ENCODE assay signal across 8 cellular contexts in the genomic region with DNA sequence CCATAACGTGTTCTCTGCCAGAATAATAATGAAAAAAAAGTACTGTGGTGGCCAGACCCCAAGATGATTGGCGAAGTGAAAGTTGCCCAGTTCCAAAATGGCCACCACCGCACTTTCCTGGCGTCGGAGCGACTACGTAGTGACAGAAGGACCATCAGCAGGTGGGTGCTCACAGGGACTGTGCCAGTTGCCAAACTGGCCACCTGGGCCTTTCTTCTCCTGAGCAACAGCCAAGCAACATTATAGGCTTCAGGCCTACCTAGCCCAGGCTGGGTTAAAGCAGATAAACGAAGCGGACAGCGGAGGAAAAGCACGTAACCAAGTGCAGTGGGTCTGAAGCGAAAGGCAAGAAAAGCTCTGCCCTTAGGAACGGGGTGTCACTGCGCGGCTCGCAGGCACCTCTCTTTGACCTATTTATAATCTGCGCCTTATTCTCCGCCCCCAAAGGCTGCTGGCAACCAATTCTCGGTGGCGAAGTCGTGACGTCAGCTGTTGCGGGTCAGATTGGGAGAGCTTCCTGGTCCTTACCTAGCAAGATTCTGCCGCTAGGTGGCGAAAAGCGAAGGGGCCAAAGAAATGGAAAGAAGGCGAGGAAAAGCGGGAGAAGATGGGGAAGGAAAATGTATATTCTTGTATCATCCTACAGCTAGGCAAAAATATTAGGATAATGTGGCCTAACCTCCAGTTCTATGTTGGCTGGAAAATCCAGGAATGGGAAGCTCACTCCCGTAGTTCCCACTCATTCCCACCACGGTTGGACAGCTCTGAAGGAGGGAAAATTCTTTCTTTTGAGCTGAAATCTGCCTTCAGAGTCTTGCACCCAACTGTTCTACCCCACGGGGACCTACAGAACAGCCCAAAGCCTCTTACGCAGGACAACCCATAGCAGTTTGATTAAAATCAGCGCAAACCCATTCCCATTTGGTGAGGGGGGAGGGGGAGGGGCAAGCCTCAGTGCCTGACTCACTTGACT. TPM values are rescaled to one million over a fixed set of nuclear protein-coding genes. Genes with fewer than 3 reads are reported as not detected.
DNase-seq lines count a peak whose midpoint lies in the region; ATAC-seq, FAIRE-seq and TF ChIP-seq lines count a peak whose summit lies in the region.

No MANE protein-coding gene starts in this region.

- H3K9me3 Mint-ChIP-seq in activated naive CD8-positive, alpha-beta T cell treated with anti-CD3 and anti-CD28 coated beads for 36 hours: no peaks in the 10 kb centered on the region

- H3K9me3 ChIP-seq in pancreas (no peaks in the 10 kb centered on the region), tibial nerve (no peaks in the 10 kb centered on the region)

- H3K27ac Mint-ChIP-seq in activated naive CD8-positive, alpha-beta T cell treated with anti-CD3 and anti-CD28 coated beads for 36 hours: peak overlapping the region; percentile 99

- TF ChIP-seq POLR2A in GM10847 (IDR thresholded peaks at IDR 0.05; ENCODE audit: extremely low read depth, insufficient read length) (peak; percentile 48), tibial nerve (IDR thresholded peaks at IDR 0.05) (peak in 1 of 2 donors; percentile 82)

- H3K36me3 Mint-ChIP-seq in activated naive CD8-positive, alpha-beta T cell treated with anti-CD3 and anti-CD28 coated beads for 36 hours: no peaks in the 10 kb centered on the region

- peak overlapping the region; percentile 96 for H3K4me3 Mint-ChIP-seq in activated naive CD8-positive, alpha-beta T cell treated with anti-CD3 and anti-CD28 coated beads for 36 hours

- H3K36me3 ChIP-seq in pancreas (no peaks in the 10 kb centered on the region), tibial nerve (no peaks in the 10 kb centered on the region)

- H3K4me1 ChIP-seq in pancreas: peaks cover 0 to 4% (median 0%) of the 10 kb centered on the region in 3 donors
- peaks cover 0 to 11% (median 3%) of the 10 kb centered on the region in 4 donors for H3K4me1 ChIP-seq in tibial nerve

- peak; percentile 95 for DNase-seq in NCI-H1092 (lab: John Stamatoyannopoulos, UW)
- DNase-seq in activated naive CD8-positive, alpha-beta T cell treated with anti-CD3 and anti-CD28 coated beads for 36 hours: peak; percentile 96
- peak; percentile 98 for DNase-seq in Right ventricle myocardium inferior (ENCODE audit: missing footprints)
- peak; percentile 96 to 99 (median 98) for DNase-seq in pancreas
- peak; percentile 98 to 100 for DNase-seq in tibial nerve (ENCODE audit: low spot score in 2 of 2)

- peak in 1 of 2 donors; percentile 94 for TF ChIP-seq EP300 in tibial nerve (IDR thresholded peaks at IDR 0.05)

- peaks cover 3% of the 10 kb centered on the region for H3K4me1 Mint-ChIP-seq in activated naive CD8-positive, alpha-beta T cell treated with anti-CD3 and anti-CD28 coated beads for 36 hours

- intact Hi-C loops in Right ventricle myocardium inferior (cut with DNase I): loop anchor here (2.0 kb wide), 1 partner anchor 35 kb away; no protein-coding TSS in a partner anchor
- intact Hi-C loops in pancreas (cut with DNase I): no loop called here

- peak; percentile 93 for ATAC-seq in HG02610 (IDR thresholded peaks at IDR 0.05; ENCODE audit: unreplicated experiment)
- ATAC-seq in SK-N-SH treated with all-trans-retinoic acid at 6 μM for 48 hours: peak; percentile 95
- ATAC-seq in Right ventricle myocardium inferior: peak; percentile 98
- ATAC-seq in pancreas: peak; percentile 94 to 97 (median 95)

- H3K27me3 ChIP-seq in pancreas: no peaks in the 10 kb centered on the region
- H3K27me3 ChIP-seq in tibial nerve: peaks cover 0 to 5% of the 10 kb centered on the region in 2 donors

- FAIRE-seq in pancreas (lab: Jason Lieb, UNC): peak; percentile 47

- peak overlapping the region; percentile 93 to 97 (median 95) for H3K27ac ChIP-seq in pancreas
- peak overlapping the region; percentile 74 to 94 (median 90) for H3K27ac ChIP-seq in tibial nerve

- no peaks in the 10 kb centered on the region for H3K27me3 Mint-ChIP-seq in activated naive CD8-positive, alpha-beta T cell treated with anti-CD3 and anti-CD28 coated beads for 36 hours

- H3K4me3 ChIP-seq in pancreas: peak overlapping the region; percentile 21 to 50 (median 37)
- H3K4me3 ChIP-seq in tibial nerve: peak overlapping the region; percentile 42 to 76 (median 54)

- WGBS in pancreas, 2 donors: 4 to 5% methylated on average over 33 of the region's 33 CpGs
- 4 to 6% methylated on average over 28 to 33 of the region's 33 CpGs for WGBS in tibial nerve, 2 donors

- TF ChIP-seq CTCF in pancreas (IDR thresholded peaks at IDR 0.05): peak; percentile 87 to 93 (median 91)
- peak; percentile 90 to 96 (median 93) for TF ChIP-seq CTCF in tibial nerve (IDR thresholded peaks at IDR 0.05)

TF ChIP-seq in SK-N-SH treated with all-trans-retinoic acid at 6 μM for 48 hours, 23 proteins besides CTCF, POLR2A, EP300 and RAD21 (continues in another document):
- TF ChIP-seq ZNF565 (CRISPR knock-in tag; conservative IDR thresholded peaks at IDR 0.05; ENCODE audit: low read depth) (no peak), ZFP3 (CRISPR knock-in tag; IDR thresholded peaks at IDR 0.05) (no peak), TOX (CRISPR knock-in tag; IDR thresholded peaks at IDR 0.05; ENCODE audit: borderline replicate concordance) (no peak), RARB (CRISPR knock-in tag; IDR thresholded peaks at IDR 0.05) (no peak), ISL1 (CRISPR knock-in tag; IDR thresholded peaks at IDR 0.05) (no peak), ESRRG (CRISPR knock-in tag; IDR thresholded peaks at IDR 0.05) (no peak), SNAI2 (CRISPR knock-in tag; IDR thresholded peaks at IDR 0.05) (no peak), ARNTL (CRISPR knock-in tag; IDR thresholded peaks at IDR 0.05; ENCODE audit: borderline replicate concordance, low read depth) (no peak), OSR1 (CRISPR knock-in tag; IDR thresholded peaks at IDR 0.05) (no peak), BACH2 (CRISPR knock-in tag; IDR thresholded peaks at IDR 0.05; ENCODE audit: borderline replicate concordance) (no peak)
- TF ChIP-seq, protein P1, sequence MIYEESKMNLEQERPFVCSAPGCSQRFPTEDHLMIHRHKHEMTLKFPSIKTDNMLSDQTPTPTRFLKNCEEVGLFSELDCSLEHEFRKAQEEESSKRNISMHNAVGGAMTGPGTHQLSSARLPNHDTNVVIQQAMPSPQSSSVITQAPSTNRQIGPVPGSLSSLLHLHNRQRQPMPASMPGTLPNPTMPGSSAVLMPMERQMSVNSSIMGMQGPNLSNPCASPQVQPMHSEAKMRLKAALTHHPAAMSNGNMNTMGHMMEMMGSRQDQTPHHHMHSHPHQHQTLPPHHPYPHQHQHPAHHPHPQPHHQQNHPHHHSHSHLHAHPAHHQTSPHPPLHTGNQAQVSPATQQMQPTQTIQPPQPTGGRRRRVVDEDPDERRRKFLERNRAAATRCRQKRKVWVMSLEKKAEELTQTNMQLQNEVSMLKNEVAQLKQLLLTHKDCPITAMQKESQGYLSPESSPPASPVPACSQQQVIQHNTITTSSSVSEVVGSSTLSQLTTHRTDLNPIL (CRISPR knock-in tag; IDR thresholded peaks at IDR 0.05; ENCODE audit: low read depth): no peak
- TF ChIP-seq, protein P2, sequence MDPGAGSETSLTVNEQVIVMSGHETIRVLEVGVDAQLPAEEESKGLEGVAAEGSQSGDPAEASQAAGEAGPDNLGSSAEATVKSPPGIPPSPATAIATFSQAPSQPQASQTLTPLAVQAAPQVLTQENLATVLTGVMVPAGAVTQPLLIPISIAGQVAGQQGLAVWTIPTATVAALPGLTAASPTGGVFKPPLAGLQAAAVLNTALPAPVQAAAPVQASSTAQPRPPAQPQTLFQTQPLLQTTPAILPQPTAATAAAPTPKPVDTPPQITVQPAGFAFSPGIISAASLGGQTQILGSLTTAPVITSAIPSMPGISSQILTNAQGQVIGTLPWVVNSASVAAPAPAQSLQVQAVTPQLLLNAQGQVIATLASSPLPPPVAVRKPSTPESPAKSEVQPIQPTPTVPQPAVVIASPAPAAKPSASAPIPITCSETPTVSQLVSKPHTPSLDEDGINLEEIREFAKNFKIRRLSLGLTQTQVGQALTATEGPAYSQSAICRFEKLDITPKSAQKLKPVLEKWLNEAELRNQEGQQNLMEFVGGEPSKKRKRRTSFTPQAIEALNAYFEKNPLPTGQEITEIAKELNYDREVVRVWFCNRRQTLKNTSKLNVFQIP (CRISPR knock-in tag; IDR thresholded peaks at IDR 0.05; ENCODE audit: borderline replicate concordance, low read depth): no peak
- TF ChIP-seq, protein P3, sequence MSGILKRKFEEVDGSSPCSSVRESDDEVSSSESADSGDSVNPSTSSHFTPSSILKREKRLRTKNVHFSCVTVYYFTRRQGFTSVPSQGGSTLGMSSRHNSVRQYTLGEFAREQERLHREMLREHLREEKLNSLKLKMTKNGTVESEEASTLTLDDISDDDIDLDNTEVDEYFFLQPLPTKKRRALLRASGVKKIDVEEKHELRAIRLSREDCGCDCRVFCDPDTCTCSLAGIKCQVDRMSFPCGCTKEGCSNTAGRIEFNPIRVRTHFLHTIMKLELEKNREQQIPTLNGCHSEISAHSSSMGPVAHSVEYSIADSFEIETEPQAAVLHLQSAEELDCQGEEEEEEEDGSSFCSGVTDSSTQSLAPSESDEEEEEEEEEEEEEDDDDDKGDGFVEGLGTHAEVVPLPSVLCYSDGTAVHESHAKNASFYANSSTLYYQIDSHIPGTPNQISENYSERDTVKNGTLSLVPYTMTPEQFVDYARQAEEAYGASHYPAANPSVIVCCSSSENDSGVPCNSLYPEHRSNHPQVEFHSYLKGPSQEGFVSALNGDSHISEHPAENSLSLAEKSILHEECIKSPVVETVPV (CRISPR knock-in tag; IDR thresholded peaks at IDR 0.05): no peak

RNA-seq across cellular contexts. Expression of a gene that starts 6.9 kb away (rescaled TPM):
- not detected for total RNA-seq in activated naive CD8-positive, alpha-beta T cell treated with anti-CD3 and anti-CD28 coated beads for 36 hours
- total RNA-seq in Right ventricle myocardium inferior (12.6 TPM), pancreas (not detected), tibial nerve (not detected)
- polyA plus RNA-seq in pancreas: not detected

RNA-seq across cellular contexts. Expression of a gene that starts 17.0 kb away (rescaled TPM):
- 1 to 10 TPM; 7.2 to 7.6 TPM for total RNA-seq in activated naive CD8-positive, alpha-beta T cell treated with anti-CD3 and anti-CD28 coated beads for 36 hours
- 19.0 TPM for total RNA-seq in Right ventricle myocardium inferior
- total RNA-seq in pancreas: 10 to 100 TPM in 1 of 6 donors, 1 to 10 TPM in 5; 5.2 to 21.1 (median 7.5) TPM
- 10 to 100 TPM; 24.1 to 26.7 TPM for polyA plus RNA-seq in pancreas
- total RNA-seq in tibial nerve: 10 to 100 TPM; 55.3 to 89.6 (median 70.5) TPM

RNA-seq across cellular contexts. Expression of a gene that starts 31.0 kb away (rescaled TPM):
- total RNA-seq in activated naive CD8-positive, alpha-beta T cell treated with anti-CD3 and anti-CD28 coated beads for 36 hours: 10 to 100 TPM; 10.6 to 11.5 TPM
- not detected for total RNA-seq in Right ventricle myocardium inferior
- under 1 TPM in 2 of 6 donors, not detected in 4; 0.09 to 0.12 TPM for total RNA-seq in pancreas
- polyA plus RNA-seq in pancreas: 1 to 10 TPM in 1 of 2 donors, not detected in 1; 1.1 TPM
- total RNA-seq in tibial nerve: under 1 TPM in 1 of 4 donors, not detected in 3; 0.66 TPM

Comparison
In these comparisons a context has a peak if more than half of its experiments do, and no peak if none do; other contexts are left out.
1. Peak in every context shown above with its lines: DNase-seq, ATAC-seq, H3K4me3 ChIP-seq and H3K27ac ChIP-seq.
2. RNA of a gene that starts 6.9 kb away (total RNA-seq): 12.6 TPM in Right ventricle myocardium inferior (single experiment); not detected in activated naive CD8-positive, alpha-beta T cell treated with anti-CD3 and anti-CD28 coated beads for 36 hours, not detected in pancreas and not detected in tibial nerve; every median in the first group is over 10 times any median in the second.
3. RNA of a gene that starts 31.0 kb away (total RNA-seq): 10.6 to 11.5 TPM in activated naive CD8-positive, alpha-beta T cell treated with anti-CD3 and anti-CD28 coated beads for 36 hours; not detected in Right ventricle myocardium inferior (single experiment), 0.09 to 0.12 TPM in pancreas and 0.66 TPM in tibial nerve; every median in the first group is over 4 times any median in the second.